Comparison of ENCODE assay signal across 12 cellular contexts in genomic region chr22:20510811-20511577, GRCh38. TPM values are rescaled to one million over a fixed set of nuclear protein-coding genes. Genes with fewer than 3 reads are reported as not detected.
DNase-seq lines count a peak whose midpoint lies in the region; ATAC-seq and TF ChIP-seq lines count a peak whose summit lies in the region.
"Had no signal": no experiment of that assay in that cellular context is flagged by ENCODE, and none has a peak within 500 bp of the region (broad histone marks: within the 10 kb centered on the region; RNA-seq: fewer than 3 reads in every experiment).

No MANE protein-coding gene starts in this region.

- H3K27me3 ChIP-seq in lower lobe of right lung (ENCODE audit: low read depth) = no peaks in the 10 kb centered on the region
- H3K27me3 ChIP-seq in transverse colon = no peaks in the 10 kb centered on the region

- WGBS in transverse colon (ENCODE audit: low coverage in 1 of 2), 2 donors = 51 to 69% methylated on average over 8 to 10 of the region's 10 CpGs

- no peak for TF ChIP-seq CTCF in lower lobe of right lung (IDR thresholded peaks at IDR 0.05)
- TF ChIP-seq CTCF in transverse colon (IDR thresholded peaks at IDR 0.05) = no peak

- peaks cover 64% of the 10 kb centered on the region for H3K4me1 Mint-ChIP-seq in activated naive CD4-positive, alpha-beta T cell treated with anti-CD3 and anti-CD28 coated beads, Interleukin-2, amount 10 ng/mL, durations not matched to agents 7 days and 5 days
- H3K4me1 Mint-ChIP-seq in activated T-helper 17 cell treated with anti-CD3 and anti-CD28 coated beads, Interleukin-2, amount 50 U/mL, for 72 hours = peaks cover 53% of the 10 kb centered on the region

- peaks cover 40% of the 10 kb centered on the region for H3K36me3 Mint-ChIP-seq in activated naive CD4-positive, alpha-beta T cell treated with anti-CD3 and anti-CD28 coated beads, Interleukin-2, amount 10 ng/mL, durations not matched to agents 7 days and 5 days
- peaks cover 85% of the 10 kb centered on the region for H3K36me3 Mint-ChIP-seq in activated T-helper 17 cell treated with anti-CD3 and anti-CD28 coated beads, Interleukin-2, amount 50 U/mL, for 72 hours (ENCODE audit: low read depth)

- H3K27ac Mint-ChIP-seq in activated naive CD4-positive, alpha-beta T cell treated with anti-CD3 and anti-CD28 coated beads, Interleukin-2, amount 10 ng/mL, durations not matched to agents 7 days and 5 days = peak overlapping the region; percentile 13
- H3K27ac Mint-ChIP-seq in activated T-helper 17 cell treated with anti-CD3 and anti-CD28 coated beads, Interleukin-2, amount 50 U/mL, for 72 hours = peak overlapping the region; percentile 32

- H3K4me3 Mint-ChIP-seq in activated naive CD4-positive, alpha-beta T cell treated with anti-CD3 and anti-CD28 coated beads, Interleukin-2, amount 10 ng/mL, durations not matched to agents 7 days and 5 days = no peak overlapping the region
- H3K4me3 Mint-ChIP-seq in activated T-helper 17 cell treated with anti-CD3 and anti-CD28 coated beads, Interleukin-2, amount 50 U/mL, for 72 hours = peak overlapping the region; percentile 98

- H3K27me3 Mint-ChIP-seq in activated naive CD4-positive, alpha-beta T cell treated with anti-CD3 and anti-CD28 coated beads, Interleukin-2, amount 10 ng/mL, durations not matched to agents 7 days and 5 days = no peaks in the 10 kb centered on the region
- H3K27me3 Mint-ChIP-seq in activated T-helper 17 cell treated with anti-CD3 and anti-CD28 coated beads, Interleukin-2, amount 50 U/mL, for 72 hours = no peaks in the 10 kb centered on the region

- CTCF ChIA-PET in activated naive CD4-positive, alpha-beta T cell treated with anti-CD3 and anti-CD28 coated beads, Interleukin-2, amount 10 ng/mL, durations not matched to agents 7 days and 5 days (lab: Charles Lee) = interaction anchor here (0.8 kb wide), 1 partner anchor 53 kb away, joined by 3 read pairs; no protein-coding TSS in a partner anchor

- no peaks in the 10 kb centered on the region for H3K9me3 ChIP-seq in lower lobe of right lung
- no peaks in the 10 kb centered on the region for H3K9me3 ChIP-seq in transverse colon

- no peak for TF ChIP-seq EP300 in transverse colon (IDR thresholded peaks at IDR 0.05; ENCODE audit: low read depth)

- H3K9me3 Mint-ChIP-seq in activated naive CD4-positive, alpha-beta T cell treated with anti-CD3 and anti-CD28 coated beads, Interleukin-2, amount 10 ng/mL, durations not matched to agents 7 days and 5 days = no peaks in the 10 kb centered on the region
- no peaks in the 10 kb centered on the region for H3K9me3 Mint-ChIP-seq in activated T-helper 17 cell treated with anti-CD3 and anti-CD28 coated beads, Interleukin-2, amount 50 U/mL, for 72 hours

- H3K4me3 ChIP-seq in lower lobe of right lung = no peak overlapping the region
- no peak overlapping the region for H3K4me3 ChIP-seq in transverse colon

- intact Hi-C loops in lower lobe of right lung (cut with DNase I) = no loop called here
- intact Hi-C loops in transverse colon (cut with DNase I; ENCODE audit: low total_unique reads) = no loop called here

- in situ Hi-C loops in transverse colon (cut with MboI; ENCODE audit: low pct_ligation_motif_present in 1 of 4, low pct_unique_long_range_greater_than_20kb in 1 of 4, low sequenced_read_pairs in 3 of 4) = no loop called here

- H3K27ac ChIP-seq in lower lobe of right lung = peak overlapping the region; percentile 97
- H3K27ac ChIP-seq in transverse colon = peak overlapping the region; percentile 94 to 100 (median 97)

- H3K36me3 ChIP-seq in lower lobe of right lung = peaks cover 12% of the 10 kb centered on the region
- no peaks in the 10 kb centered on the region for H3K36me3 ChIP-seq in transverse colon

- TF ChIP-seq POLR2A in transverse colon (IDR thresholded peaks at IDR 0.05) = no peak

- ATAC-seq in activated T-helper 17 cell treated with anti-CD3 and anti-CD28 coated beads, Interleukin-2, amount 50 U/mL, for 72 hours (replicated peaks) = no peak
- ATAC-seq in lower lobe of right lung (no peak), GM19035 (IDR thresholded peaks at IDR 0.05; ENCODE audit: unreplicated experiment) (no peak)
- ATAC-seq: esophagus mucosa, left lobe of liver had no signal

- DNase-seq in activated naive CD4-positive, alpha-beta T cell treated with anti-CD3 and anti-CD28 coated beads, Interleukin-2, amount 10 ng/mL, durations not matched to agents 7 days and 5 days = no peak
- no peak for DNase-seq in activated naive CD4-positive, alpha-beta T cell treated with anti-CD3 and anti-CD28 coated beads, Interleukin-2, amount 50 U/mL, for 16 hours
- DNase-seq in lower lobe of right lung (no peak), transverse colon (no peak), HCEC 1CT (no peak), germinal center (ENCODE audit: low spot score) (no peak)
- DNase-seq: activated naive CD4-positive, alpha-beta T cell; NCI-H226 had no signal

- peaks cover 63% of the 10 kb centered on the region for H3K4me1 ChIP-seq in lower lobe of right lung
- peaks cover 32 to 59% (median 43%) of the 10 kb centered on the region in 4 donors for H3K4me1 ChIP-seq in transverse colon

RNA-seq across cellular contexts. Expression of gene MED15, which starts 3.6 kb away (rescaled TPM):
- total RNA-seq in activated T-helper 17 cell treated with anti-CD3 and anti-CD28 coated beads, Interleukin-2, amount 50 U/mL, for 72 hours = 100 to 1,000 TPM; 115 to 118 TPM
- total RNA-seq in lower lobe of right lung (105 TPM), transverse colon (100 to 1,000 TPM in 2 of 4 donors, 10 to 100 TPM in 2; 70.3 to 211 (median 116) TPM)

RNA-seq across cellular contexts. Expression of gene KLHL22, which starts 15.4 kb away (rescaled TPM):
- 10 to 100 TPM; 19.3 to 22.4 TPM for total RNA-seq in activated T-helper 17 cell treated with anti-CD3 and anti-CD28 coated beads, Interleukin-2, amount 50 U/mL, for 72 hours
- 24.0 TPM for total RNA-seq in lower lobe of right lung
- 10 to 100 TPM; 12.7 to 75.9 (median 16.9) TPM for total RNA-seq in transverse colon
